8 cellular contexts compared by ENCODE assay signal in genomic region chr5:133610489-133611356, GRCh38. TPM values are rescaled to one million over a fixed set of nuclear protein-coding genes. Genes with fewer than 3 reads are reported as not detected.
DNase-seq lines count a peak whose midpoint lies in the region; ATAC-seq and TF ChIP-seq lines count a peak whose summit lies in the region.

No MANE protein-coding gene starts in this region.

- CTCF ChIA-PET in MCF 10A (lab: Yijun Ruan, JAX) = interaction anchor here (0.6 kb wide), 1 partner anchor 187 kb away, joined by 4 read pairs; no protein-coding TSS in a partner anchor

- TF ChIP-seq CTCF in GM20000 (IDR thresholded peaks at IDR 0.05; ENCODE audit: extremely low read depth, missing control alignments) = peak; percentile 28
- TF ChIP-seq CTCF in MCF 10A (IDR thresholded peaks at IDR 0.05; ENCODE audit: unreplicated experiment) = no peak

- no peaks in the 10 kb centered on the region for H3K4me1 Mint-ChIP-seq in MCF 10A (ENCODE audit: insufficient read depth, unreplicated experiment)

- H3K4me3 ChIP-seq in iPS-18c (ENCODE audit: insufficient read depth, low read depth, low read length) (peak overlapping the region; percentile 56), skin epidermis (peak overlapping the region in 5 of 7 experiments; percentile 15 to 45 (median 43))

- no peak overlapping the region for H3K27ac ChIP-seq in skin epidermis

- no peak overlapping the region for H3K4me3 Mint-ChIP-seq in MCF 10A (ENCODE audit: unreplicated experiment)

- DNase-seq in Ammon's horn (ENCODE audit: low spot score) (peak; percentile 62), GM20000 (ENCODE audit: low spot score) (peak; percentile 83), NOMO-1 treated with DMSO at 0.1 percent for 48 hours (lab: John Stamatoyannopoulos, UW; ENCODE audit: unreplicated experiment) (peak; percentile 30), MCF 10A (ENCODE audit: unreplicated experiment) (peak; percentile 20)

- H3K9me3 ChIP-seq in iPS-18c (ENCODE audit: control insufficient read depth, insufficient read depth, low read length) = no peaks in the 10 kb centered on the region

- H3K27ac Mint-ChIP-seq in MCF 10A (ENCODE audit: low read depth, unreplicated experiment) = no peak overlapping the region

- H3K9me3 Mint-ChIP-seq in MCF 10A (ENCODE audit: unreplicated experiment) = no peaks in the 10 kb centered on the region

- no TSS peak for BruUV-seq in MCF 10A (replicated peaks; lab: Mats Ljungman, UMichigan)

- ATAC-seq in HG03439 (IDR thresholded peaks at IDR 0.05; ENCODE audit: unreplicated experiment) (no peak), HG02884 (IDR thresholded peaks at IDR 0.05; ENCODE audit: unreplicated experiment) (no peak)

- POLR2A ChIA-PET in MCF 10A (lab: Yijun Ruan, JAX) = no interaction called here

- intact Hi-C loops in MCF 10A (cut with micrococcal nuclease) = no loop called here

- peaks cover 55% of the 10 kb centered on the region for H3K27me3 Mint-ChIP-seq in MCF 10A (ENCODE audit: insufficient read depth, unreplicated experiment)

- H3K36me3 Mint-ChIP-seq in MCF 10A (ENCODE audit: insufficient read depth, unreplicated experiment) = no peaks in the 10 kb centered on the region

RNA-seq across cellular contexts. Expression of gene FSTL4, which starts 1.6 kb away (rescaled TPM):
- total RNA-seq in MCF 10A (2022) = 0.12 TPM in 1 of 2 replicates, not detected in the other

Comparison
In these comparisons a context has a peak if more than half of its experiments do, and no peak if none do; other contexts are left out.
1. DNase-seq: peak in every context shown above with its lines; median percentile 83 in GM20000; 62 in Ammon's horn; 30 in NOMO-1 treated with DMSO at 0.1 percent for 48 hours; 20 in MCF 10A.